1 cellular context compared by ENCODE assay signal in genomic region chr4:17558941-17559708, GRCh38.
TF ChIP-seq lines count a peak whose summit lies in the region.

No MANE protein-coding gene starts in this region.

TF ChIP-seq in HepG2, 621 proteins besides CTCF, POLR2A, EP300 and RAD21 (continued from another document and continues in another):
- TF ChIP-seq ZUFSP (CRISPR knock-in tag; IDR thresholded peaks at IDR 0.05; ENCODE audit: borderline replicate concordance) (no peak), STAT6 (CRISPR knock-in tag; IDR thresholded peaks at IDR 0.05; ENCODE audit: borderline replicate concordance) (0 out of 2 replicates have a peak, but pooled peaks have one; percentile 68), NCOA2 (CRISPR knock-in tag; IDR thresholded peaks at IDR 0.05) (peak; percentile 98), PAXIP1 (CRISPR knock-in tag; conservative IDR thresholded peaks at IDR 0.05) (peak; percentile 100), ZBTB43 (CRISPR knock-in tag; conservative IDR thresholded peaks at IDR 0.05) (peak; percentile 91), ZNF792 (CRISPR knock-in tag; IDR thresholded peaks at IDR 0.05) (peak; percentile 43; the same call in 1 of the 2 replicates), ZHX1 (CRISPR knock-in tag; IDR thresholded peaks at IDR 0.05; ENCODE audit: low read depth) (no peak), NFE2L2 (IDR thresholded peaks at IDR 0.05; ENCODE audit: low read length) (no peak), SALL2 (CRISPR knock-in tag; IDR thresholded peaks at IDR 0.05) (peak; percentile 63; the same call in 1 of the 2 replicates), HMGXB3 (CRISPR knock-in tag; IDR thresholded peaks at IDR 0.05; ENCODE audit: borderline replicate concordance) (peak; percentile 61; the same call in 1 of the 2 replicates), YEATS2 (CRISPR knock-in tag; IDR thresholded peaks at IDR 0.05; ENCODE audit: borderline replicate concordance) (no peak; the same call in 1 of the 2 replicates), ZBTB26 (CRISPR knock-in tag; IDR thresholded peaks at IDR 0.05; ENCODE audit: borderline replicate concordance) (0 out of 2 replicates have a peak, but pooled peaks have one; percentile 38), NFE2L1 (CRISPR knock-in tag; IDR thresholded peaks at IDR 0.05; ENCODE audit: borderline replicate concordance) (no peak), ZNF235 (CRISPR knock-in tag; IDR thresholded peaks at IDR 0.05; ENCODE audit: borderline replicate concordance) (no peak), NKX3-1 (CRISPR knock-in tag; IDR thresholded peaks at IDR 0.05) (0 out of 2 replicates have a peak, but pooled peaks have one; percentile 71), KDM5A (IDR thresholded peaks at IDR 0.05; ENCODE audit: borderline replicate concordance, low read length) (no peak), GABPB1 (CRISPR knock-in tag; IDR thresholded peaks at IDR 0.05) (peak; percentile 58; the same call in 1 of the 2 replicates), SNAPC4 (CRISPR knock-in tag; IDR thresholded peaks at IDR 0.05) (peak; percentile 58; the same call in 1 of the 2 replicates), TAF1 (CRISPR knock-in tag; IDR thresholded peaks at IDR 0.05) (no peak), DRAP1 (CRISPR knock-in tag; IDR thresholded peaks at IDR 0.05) (0 out of 2 replicates have a peak, but pooled peaks have one; percentile 43), ZNF563 (CRISPR knock-in tag; IDR thresholded peaks at IDR 0.05) (no peak), ZBTB8A (CRISPR knock-in tag; IDR thresholded peaks at IDR 0.05; ENCODE audit: borderline replicate concordance, low read depth) (no peak), TFDP2 (CRISPR knock-in tag; IDR thresholded peaks at IDR 0.05) (no peak), KLF11 (CRISPR knock-in tag; IDR thresholded peaks at IDR 0.05) (no peak; the same call in 1 of the 2 replicates)
